In the genomic region with DNA sequence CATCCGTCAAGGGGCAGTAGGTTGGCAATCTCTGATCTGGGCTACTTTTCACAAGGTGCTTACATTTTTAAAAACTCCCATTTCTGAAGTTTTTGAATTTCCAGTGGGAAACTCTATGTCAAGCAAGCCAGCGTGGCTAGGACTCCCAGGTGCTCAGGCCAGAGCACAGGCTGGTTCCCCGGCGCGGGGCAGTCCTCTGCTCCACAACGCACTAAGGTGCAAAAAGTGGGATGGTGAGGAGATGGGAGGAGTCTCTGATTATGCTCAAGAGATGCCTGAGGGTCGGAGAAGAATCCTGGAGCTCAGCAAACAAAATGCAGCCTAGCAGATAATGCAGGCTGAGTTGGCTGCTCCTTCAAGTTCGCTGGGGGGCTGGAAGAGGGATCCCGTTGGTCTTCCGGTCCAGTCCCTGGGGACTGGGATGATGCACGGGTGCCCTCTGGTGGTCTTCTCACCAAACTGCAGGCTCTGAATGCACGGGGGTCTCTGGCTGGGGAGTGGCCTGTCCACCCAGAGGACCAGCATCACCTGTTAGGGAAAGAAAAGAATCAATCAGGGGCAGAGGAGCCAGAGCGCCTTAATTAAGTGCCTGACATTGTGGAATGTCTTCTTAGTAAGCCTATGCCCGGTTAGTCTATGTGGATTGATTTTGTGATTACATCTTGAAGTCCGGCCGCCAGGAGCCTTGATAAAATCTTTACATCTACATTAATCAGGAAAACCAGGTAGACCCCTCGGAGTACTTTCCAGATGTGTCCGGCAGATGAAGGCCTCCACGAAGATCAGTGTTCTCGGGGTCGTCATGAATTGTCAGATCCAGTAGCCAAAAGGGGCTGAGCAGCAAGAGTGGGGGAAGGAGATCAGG, we compare ENCODE assay signal across 9 cellular contexts.
A peak's percentile ranks its signal among the peaks of the same experiment; 100 is the strongest.
DNase-seq lines count a peak whose midpoint lies in the region; ATAC-seq, FAIRE-seq and TF ChIP-seq lines count a peak whose summit lies in the region.
"Had no signal": no experiment of that assay in that cellular context is flagged by ENCODE, and none has a peak within 500 bp of the region (broad histone marks: within the 10 kb centered on the region; RNA-seq: fewer than 3 reads in every experiment).

No MANE protein-coding gene starts in this region.

- H3K36me3 ChIP-seq in cardiac muscle cell = no peaks in the 10 kb centered on the region
- H3K36me3 ChIP-seq in PC-9 (ENCODE audit: low read depth) = no peaks in the 10 kb centered on the region
- H3K36me3 ChIP-seq in iPS-15b (ENCODE audit: control insufficient read depth, insufficient read depth, low read length) = no peaks in the 10 kb centered on the region
- no peaks in the 10 kb centered on the region for H3K36me3 ChIP-seq in small intestine (ENCODE audit: control insufficient read depth in 2 of 2, insufficient read depth in 2 of 2, low read length in 2 of 2)

- H3K9me3 ChIP-seq in cardiac muscle cell (ENCODE audit: low read depth) (no peaks in the 10 kb centered on the region), PC-9 (ENCODE audit: insufficient read depth, low read depth) (no peaks in the 10 kb centered on the region), iPS-15b (ENCODE audit: control insufficient read depth, insufficient read depth, low read length) (no peaks in the 10 kb centered on the region), small intestine (ENCODE audit: control insufficient read depth, low read depth) (no peaks in the 10 kb centered on the region)

- DNase-seq in cardiac muscle cell (ENCODE audit: low read depth in 1 of 2, low spot score in 1 of 2) = peak; percentile 71 to 80
- no peak for DNase-seq in Right ventricle myocardium inferior (ENCODE audit: missing footprints)
- peak in 1 of 2 experiments; percentile 46 for DNase-seq in PC-9
- DNase-seq in astrocyte of the cerebellum (ENCODE audit: low read depth) = no peak
- DNase-seq in small intestine = peak; percentile 25

- TF ChIP-seq CTCF in cardiac muscle cell (IDR thresholded peaks at IDR 0.05; ENCODE audit: low read depth, low read length) (peak; percentile 97), PC-9 (conservative IDR thresholded peaks at IDR 0.05) (peak; percentile 99), astrocyte of the cerebellum (IDR thresholded peaks at IDR 0.05; ENCODE audit: low read depth, low read length, missing control alignments) (peak; percentile 98)

- H3K9ac ChIP-seq in iPS-15b (ENCODE audit: low read depth, low read length) = no peak overlapping the region

- POLR2A ChIA-PET in PC-9 (lab: Charles Lee; ENCODE audit: unreplicated experiment) = no interaction called here

- ATAC-seq in Right ventricle myocardium inferior (no peak), HG02938 (IDR thresholded peaks at IDR 0.05; ENCODE audit: unreplicated experiment) (peak; percentile 50), HG03108 (IDR thresholded peaks at IDR 0.05; ENCODE audit: unreplicated experiment) (no peak)

- H2AFZ ChIP-seq in PC-9 = no peak overlapping the region

- H3K4me1 ChIP-seq in cardiac muscle cell (ENCODE audit: low read depth) = no peaks in the 10 kb centered on the region
- H3K4me1 ChIP-seq in PC-9 (replicated peaks; ENCODE audit: insufficient read depth) = peaks cover 11% of the 10 kb centered on the region
- H3K4me1 ChIP-seq in iPS-15b (ENCODE audit: control insufficient read depth, insufficient read depth, low read length) = no peaks in the 10 kb centered on the region
- no peaks in the 10 kb centered on the region for H3K4me1 ChIP-seq in small intestine (ENCODE audit: control insufficient read depth in 2 of 2, insufficient read depth in 1 of 2, low read depth in 1 of 2, low read length in 1 of 2)

- in situ Hi-C loops in astrocyte of the cerebellum (cut with HindIII; ENCODE audit: low sequenced_read_pairs) = no loop called here

- H3K4me2 ChIP-seq in PC-9 = no peak overlapping the region

- 36 to 43% (median 37%) methylated on average over 21 of the region's 21 CpGs for WGBS in small intestine, 3 donors

- H3F3A ChIP-seq in PC-9 (ENCODE audit: insufficient read depth, low read depth) = peaks cover 2% of the 10 kb centered on the region; the same call in 1 of the 2 replicates

- H3K27me3 ChIP-seq in cardiac muscle cell (no peaks in the 10 kb centered on the region), PC-9 (ENCODE audit: insufficient read depth, low read depth) (no peaks in the 10 kb centered on the region), iPS-15b (ENCODE audit: control insufficient read depth, insufficient read depth, low read length) (no peaks in the 10 kb centered on the region), small intestine (ENCODE audit: control insufficient read depth in 2 of 2, insufficient read depth in 2 of 2, low read length in 2 of 2) (no peaks in the 10 kb centered on the region)

- H3K27ac ChIP-seq in cardiac muscle cell = no peak overlapping the region
- no peak overlapping the region for H3K27ac ChIP-seq in PC-9
- H3K27ac ChIP-seq in small intestine (ENCODE audit: low read depth in 1 of 2, low read length in 1 of 2) = no peak overlapping the region

- no TSS peak for BruUV-seq in PC-9 (replicated peaks; lab: Mats Ljungman, UMichigan)

- no peaks in the 10 kb centered on the region for H3K79me2 ChIP-seq in PC-9 (ENCODE audit: low read depth)

- H3K9me2 ChIP-seq in PC-9 (ENCODE audit: insufficient read depth) = no peaks in the 10 kb centered on the region

- intact Hi-C loops in Right ventricle myocardium inferior (cut with DNase I) (loop anchor here (2.0 to 10.0 kb wide), 3 partner anchors 68 to 246 kb away; a partner anchor contains a TSS), PC-9 (cut with micrococcal nuclease; ENCODE audit: unreplicated experiment) (loop anchor here (2.0 to 5.0 kb wide), 4 partner anchors 66 to 1644 kb away; no protein-coding TSS in a partner anchor)

- FAIRE-seq in small intestine (lab: Jason Lieb, UNC) = no peak
- FAIRE-seq: islet of Langerhans had no signal

- no peaks in the 10 kb centered on the region for H4K20me1 ChIP-seq in PC-9 (ENCODE audit: insufficient read depth)

- CTCF ChIA-PET in PC-9 (lab: Charles Lee) = no interaction called here

- H3K4me3 ChIP-seq in cardiac muscle cell (no peak overlapping the region), PC-9 (no peak overlapping the region), astrocyte of the cerebellum (ENCODE audit: low read depth, low read length) (peak overlapping the region; percentile 13), iPS-15b (ENCODE audit: low read depth, low read length) (peak overlapping the region; percentile 6), small intestine (ENCODE audit: low read depth in 1 of 2, low read length in 2 of 2) (no peak overlapping the region)

Comparison
In these comparisons a context has a peak if more than half of its experiments do, and no peak if none do; other contexts are left out.
1. DNase-seq: peak in cardiac muscle cell (2 of 2) and small intestine (single experiment); none in Right ventricle myocardium inferior (single experiment) and astrocyte of the cerebellum (single experiment).
2. H3K4me3 ChIP-seq: peak in astrocyte of the cerebellum (single experiment) and iPS-15b (single experiment); none in cardiac muscle cell (single experiment), PC-9 (single experiment) and small intestine (0 of 2).
3. Peak in every context shown above with its lines, with median percentiles within 50 percentile points of each other: CTCF ChIP-seq.